In genomic region chr1:231604276-231604621, GRCh38 we compare ENCODE assay signal across 11 cellular contexts. TPM values are rescaled to one million over a fixed set of nuclear protein-coding genes. Genes with fewer than 3 reads are reported as not detected.
DNase-seq lines count a peak whose midpoint lies in the region; ATAC-seq and TF ChIP-seq lines count a peak whose summit lies in the region.
"Had no signal": no experiment of that assay in that cellular context is flagged by ENCODE, and none has a peak within 500 bp of the region (broad histone marks: within the 10 kb centered on the region; RNA-seq: fewer than 3 reads in every experiment).

No MANE protein-coding gene starts in this region.

- no peaks in the 10 kb centered on the region for H3K27me3 Mint-ChIP-seq in activated T-cell treated with anti-CD3 and anti-CD28 coated beads, Interleukin-2, amount 50 U/mL, for 72 hours (ENCODE audit: low read depth)
- peaks cover 29% of the 10 kb centered on the region for H3K27me3 Mint-ChIP-seq in endodermal cell (ENCODE audit: insufficient read depth)
- no peaks in the 10 kb centered on the region for H3K27me3 Mint-ChIP-seq in stimulated activated naive CD8-positive, alpha-beta T cell treated with anti-CD3 and anti-CD28 coated beads, Interleukin-15, amount 100 ng/mL, for 72 hours
- H3K27me3 Mint-ChIP-seq: activated naive CD4-positive, alpha-beta T cell treated with anti-CD3 and anti-CD28 coated beads, Interleukin-2, amount 50 U/mL, for 24 hours had no signal

- H3K9me3 ChIP-seq in OCI-LY7 (ENCODE audit: low read length) (no peaks in the 10 kb centered on the region), endodermal cell (ENCODE audit: control insufficient read depth, low read length) (no peaks in the 10 kb centered on the region), trophoblast cell (ENCODE audit: insufficient read depth, low read depth, low read length) (no peaks in the 10 kb centered on the region)

- H3K18ac ChIP-seq in trophoblast cell (ENCODE audit: low read length) = no peak overlapping the region

- H2AK5ac ChIP-seq in trophoblast cell (ENCODE audit: low read length) = no peak overlapping the region

- H3K9me3 Mint-ChIP-seq in activated T-cell treated with anti-CD3 and anti-CD28 coated beads, Interleukin-2, amount 50 U/mL, for 72 hours = no peaks in the 10 kb centered on the region
- no peaks in the 10 kb centered on the region for H3K9me3 Mint-ChIP-seq in endodermal cell
- peaks cover 0 to 4% of the 10 kb centered on the region in 2 donors for H3K9me3 Mint-ChIP-seq in stimulated activated naive CD8-positive, alpha-beta T cell treated with anti-CD3 and anti-CD28 coated beads, Interleukin-15, amount 100 ng/mL, for 72 hours
- H3K9me3 Mint-ChIP-seq: activated CD4-positive, alpha-beta T cell treated with anti-CD3 and anti-CD28 coated beads, Interleukin-2, amount 10 ng/mL, durations not matched to agents 24 days and 14 days; activated naive CD4-positive, alpha-beta T cell treated with anti-CD3 and anti-CD28 coated beads, Interleukin-2, amount 50 U/mL, for 24 hours had no signal

- H3K23ac ChIP-seq in trophoblast cell (ENCODE audit: low read length) = no peak overlapping the region

- CTCF ChIA-PET in OCI-LY7 (lab: Charles Lee; ENCODE audit: unreplicated experiment) = no interaction called here

- H3K36me3 ChIP-seq in OCI-LY7 (ENCODE audit: insufficient read depth, low read length) (no peaks in the 10 kb centered on the region), endodermal cell (ENCODE audit: control insufficient read depth, insufficient read depth, low read length) (no peaks in the 10 kb centered on the region), trophoblast cell (ENCODE audit: control insufficient read depth in 1 of 2, insufficient read depth in 2 of 2, low read length in 2 of 2) (no peaks in the 10 kb centered on the region)

- H3K9me2 ChIP-seq in OCI-LY7 (ENCODE audit: insufficient read depth, low read length) = no peaks in the 10 kb centered on the region

- H3K27ac ChIP-seq in OCI-LY7 (ENCODE audit: low read depth, low read length, poor library complexity, severe bottlenecking) = no peak overlapping the region
- H3K27ac ChIP-seq in endodermal cell (ENCODE audit: low read depth, low read length) = no peak overlapping the region
- no peak overlapping the region for H3K27ac ChIP-seq in trophoblast cell (ENCODE audit: low read depth, low read length)

- H3K27me3 ChIP-seq in endodermal cell (ENCODE audit: control insufficient read depth, insufficient read depth, low read length, poor library complexity, severe bottlenecking) (no peaks in the 10 kb centered on the region), trophoblast cell (ENCODE audit: insufficient read depth, low read length) (no peaks in the 10 kb centered on the region)

- BruUV-seq in OCI-LY7 (replicated peaks; lab: Mats Ljungman, UMichigan) = no TSS peak

- no peak overlapping the region for H2BK120ac ChIP-seq in trophoblast cell (ENCODE audit: insufficient read depth, low read length, poor library complexity)

- intact Hi-C loops in OCI-LY7 (cut with micrococcal nuclease; ENCODE audit: unreplicated experiment) = loop anchor here (1.0 to 5.0 kb wide), 3 partner anchors 182 to 687 kb away; partner anchors contain the start of gene EGLN1

- H3K79me2 ChIP-seq in OCI-LY7 (ENCODE audit: insufficient read depth, low read depth, low read length) = no peaks in the 10 kb centered on the region
- no peaks in the 10 kb centered on the region for H3K79me2 ChIP-seq in trophoblast cell (ENCODE audit: control insufficient read depth, insufficient read depth, low read length, poor library complexity)

- DNase-seq in activated T-cell treated with anti-CD3 and anti-CD28 coated beads, Interleukin-2, amount 50 U/mL, for 72 hours = no peak
- DNase-seq in activated T-cell treated with anti-CD3 and anti-CD28 coated beads, Interleukin-2, amount 50 U/mL, for 48 hours = no peak
- DNase-seq in OCI-LY7 (ENCODE audit: low spot score) = no peak
- DNase-seq in endodermal cell = no peak
- DNase-seq in stimulated activated naive CD8-positive, alpha-beta T cell treated with anti-CD3 and anti-CD28 coated beads, Interleukin-15, amount 100 ng/mL, for 72 hours = no peak
- DNase-seq in trophoblast cell = no peak
- no peak for DNase-seq in midbrain (lab: John Stamatoyannopoulos, UW)
- DNase-seq in effector CD4-positive, alpha-beta T cell = no peak
- DNase-seq: occipital lobe had no signal

- WGBS in endodermal cell (ENCODE audit: insufficient coverage in 1 of 2, insufficient read length in 1 of 2), 2 experiments = 86% methylated on average over 2 of the region's 2 CpGs; no CpG with 5 or more reads in 1 of the 2 experiments
- no CpG with 5 or more reads among the region's 2 CpGs for WGBS in trophoblast cell (ENCODE audit: extremely low coverage, insufficient coverage, insufficient read length)

- H4K20me1 ChIP-seq in OCI-LY7 (ENCODE audit: insufficient read depth, low read length) = no peaks in the 10 kb centered on the region

- H3K4me3 ChIP-seq in OCI-LY7 (ENCODE audit: low read depth, low read length, poor library complexity, severe bottlenecking) = peak overlapping the region; percentile 66
- H3K4me3 ChIP-seq in endodermal cell (ENCODE audit: low read length) = no peak overlapping the region
- no peak overlapping the region for H3K4me3 ChIP-seq in trophoblast cell (ENCODE audit: low read depth, low read length)

- no peak overlapping the region for H3K4ac ChIP-seq in trophoblast cell (ENCODE audit: low read depth, low read length)

- ATAC-seq in activated T-cell treated with anti-CD3 and anti-CD28 coated beads, Interleukin-2, amount 50 U/mL, for 72 hours (replicated peaks in 1 of 2) = no peak
- no peak for ATAC-seq in stimulated activated naive CD8-positive, alpha-beta T cell treated with anti-CD3 and anti-CD28 coated beads, Interleukin-15, amount 100 ng/mL, for 72 hours

- no peak overlapping the region for H2BK5ac ChIP-seq in trophoblast cell (ENCODE audit: low read depth, low read length, poor library complexity)

- H3K4me1 ChIP-seq in OCI-LY7 (ENCODE audit: insufficient read depth, low read length, poor library complexity, severe bottlenecking) = no peaks in the 10 kb centered on the region
- no peaks in the 10 kb centered on the region for H3K4me1 ChIP-seq in endodermal cell (ENCODE audit: control insufficient read depth, insufficient read depth, low read length)
- H3K4me1 ChIP-seq in trophoblast cell (ENCODE audit: control insufficient read depth in 1 of 2, insufficient read depth in 2 of 2, low read length in 2 of 2) = peaks cover 0 to 5% of the 10 kb centered on the region in 2 experiments

- no peaks in the 10 kb centered on the region for H3K36me3 Mint-ChIP-seq in activated T-cell treated with anti-CD3 and anti-CD28 coated beads, Interleukin-2, amount 50 U/mL, for 72 hours (ENCODE audit: insufficient read depth in 2 of 2)
- H3K36me3 Mint-ChIP-seq in endodermal cell (ENCODE audit: low read depth) = no peaks in the 10 kb centered on the region
- H3K36me3 Mint-ChIP-seq: activated naive CD4-positive, alpha-beta T cell treated with anti-CD3 and anti-CD28 coated beads, Interleukin-2, amount 50 U/mL, for 24 hours had no signal

- peak overlapping the region; percentile 86 for H3K4me2 ChIP-seq in OCI-LY7 (ENCODE audit: low read length)
- H3K4me2 ChIP-seq in trophoblast cell (ENCODE audit: low read length) = no peak overlapping the region

- POLR2A ChIA-PET in OCI-LY7 (lab: Charles Lee) = no interaction called here

- H3K27ac Mint-ChIP-seq in activated T-cell treated with anti-CD3 and anti-CD28 coated beads, Interleukin-2, amount 50 U/mL, for 72 hours = peak overlapping the region; percentile 82
- H3K27ac Mint-ChIP-seq in endodermal cell = no peak overlapping the region
- H3K27ac Mint-ChIP-seq in stimulated activated naive CD8-positive, alpha-beta T cell treated with anti-CD3 and anti-CD28 coated beads, Interleukin-15, amount 100 ng/mL, for 72 hours = peak overlapping the region; percentile 95 to 97

- H3K9ac ChIP-seq in endodermal cell (ENCODE audit: extremely low read depth, low read length, poor library complexity, severe bottlenecking) (no peak overlapping the region), trophoblast cell (ENCODE audit: low read length) (no peak overlapping the region)

- H3K4me3 Mint-ChIP-seq in activated T-cell treated with anti-CD3 and anti-CD28 coated beads, Interleukin-2, amount 50 U/mL, for 72 hours = peak overlapping the region; percentile 92 to 98
- H3K4me3 Mint-ChIP-seq in endodermal cell = no peak overlapping the region
- peak overlapping the region in 1 of 2 donors; percentile 98 for H3K4me3 Mint-ChIP-seq in stimulated activated naive CD8-positive, alpha-beta T cell treated with anti-CD3 and anti-CD28 coated beads, Interleukin-15, amount 100 ng/mL, for 72 hours

- H2AFZ ChIP-seq in OCI-LY7 (ENCODE audit: low read length) = no peak overlapping the region
- no peak overlapping the region for H2AFZ ChIP-seq in trophoblast cell (ENCODE audit: insufficient read depth, low read length, poor library complexity)

- no peak overlapping the region for H4K8ac ChIP-seq in trophoblast cell (ENCODE audit: low read depth, low read length)

- H3K79me1 ChIP-seq in trophoblast cell (ENCODE audit: low read length) = no peaks in the 10 kb centered on the region

- H3K4me1 Mint-ChIP-seq in activated T-cell treated with anti-CD3 and anti-CD28 coated beads, Interleukin-2, amount 50 U/mL, for 72 hours (ENCODE audit: low read depth) = peaks cover 8% of the 10 kb centered on the region
- peaks cover 4% of the 10 kb centered on the region for H3K4me1 Mint-ChIP-seq in endodermal cell
- H3K4me1 Mint-ChIP-seq in stimulated activated naive CD8-positive, alpha-beta T cell treated with anti-CD3 and anti-CD28 coated beads, Interleukin-15, amount 100 ng/mL, for 72 hours = peaks cover 8% of the 10 kb centered on the region

- peak; percentile 18; the same call in 1 of the 2 replicates for TF ChIP-seq CTCF in OCI-LY7 (conservative IDR thresholded peaks at IDR 0.05; ENCODE audit: low read length)
- TF ChIP-seq CTCF in endodermal cell (conservative IDR thresholded peaks at IDR 0.05) = peak; percentile 8

- no peak overlapping the region for H4K91ac ChIP-seq in trophoblast cell (ENCODE audit: low read depth, low read length)

- H2BK12ac ChIP-seq in trophoblast cell (ENCODE audit: low read length) = no peak overlapping the region

- no peak overlapping the region for H3K14ac ChIP-seq in trophoblast cell (ENCODE audit: low read length)

- no peak overlapping the region for H4K12ac ChIP-seq in trophoblast cell (ENCODE audit: low read depth, low read length)

RNA-seq across cellular contexts. Expression of gene DISC1, which starts 22.3 kb away (rescaled TPM):
- 1 to 10 TPM; 2.9 to 5.8 TPM for total RNA-seq in activated T-cell treated with anti-CD3 and anti-CD28 coated beads, Interleukin-2, amount 50 U/mL, for 72 hours
- total RNA-seq in OCI-LY7 (2014; rRNA removed; shearing (Covaris generic)) = not detected in 2 replicates
- total RNA-seq in OCI-LY7 (2022) (0.91 and 1.4 TPM in 2 replicates), endodermal cell (1 to 10 TPM; 8.0 to 9.4 TPM)
- 2.3 TPM for polyA plus RNA-seq in endodermal cell (2013, experiment 1 of 2)
- 2.2 TPM for polyA plus RNA-seq in endodermal cell (2013, experiment 2 of 2)
- polyA plus RNA-seq in trophoblast cell (2013) = 1.8 and 2.0 TPM in 2 replicates
